ENCODE assay signal across 32 cellular contexts in the genomic region with DNA sequence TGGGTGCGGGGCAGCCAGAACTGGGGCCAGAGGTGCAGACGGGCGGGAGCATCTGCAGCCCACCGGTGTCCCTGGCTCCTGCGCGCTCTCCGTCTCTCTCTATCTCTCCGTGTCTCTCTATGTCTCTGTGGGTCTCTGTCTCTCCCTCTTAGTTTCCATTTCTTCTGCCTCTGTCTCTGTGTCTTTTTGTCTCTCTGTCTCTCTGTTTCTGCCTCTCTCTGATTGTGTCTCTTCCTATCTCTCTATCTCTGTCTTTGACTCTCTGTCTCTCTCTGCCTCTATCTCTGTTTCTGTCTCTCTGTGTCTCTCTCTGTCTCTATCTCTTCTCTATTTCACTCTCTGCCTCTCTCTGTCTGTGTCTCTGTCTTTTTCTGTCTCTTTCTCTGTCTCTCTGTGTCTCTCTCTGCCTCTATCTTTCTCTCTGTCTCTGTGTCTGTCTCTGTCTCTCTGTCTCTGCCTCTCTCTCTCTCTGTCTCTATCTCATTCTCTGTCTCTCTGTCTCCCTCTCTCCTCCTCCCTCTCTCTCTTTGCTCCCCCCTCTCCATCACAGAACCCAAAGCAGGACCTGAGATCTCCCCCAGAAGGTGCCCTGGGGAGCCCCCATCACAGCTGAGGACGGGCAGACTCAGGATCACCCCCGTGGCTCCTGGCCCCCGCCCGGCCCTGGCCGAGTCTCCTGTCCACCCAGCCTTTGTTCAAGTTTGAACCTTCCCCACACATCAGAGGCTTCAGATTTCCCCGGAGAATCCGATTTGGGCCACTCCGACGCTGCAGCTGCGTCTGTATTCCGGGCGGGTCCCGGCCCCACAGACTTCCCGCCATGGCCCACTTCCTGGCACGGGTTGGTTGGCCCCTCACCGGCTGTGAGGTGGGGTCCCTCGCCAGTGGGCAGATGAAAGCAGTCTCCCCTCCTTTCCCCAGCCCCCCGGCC. TPM values are rescaled to one million over a fixed set of nuclear protein-coding genes. Genes with fewer than 3 reads are reported as not detected.
DNase-seq lines count a peak whose midpoint lies in the region; ATAC-seq and TF ChIP-seq lines count a peak whose summit lies in the region.
"Had no signal": no experiment of that assay in that cellular context is flagged by ENCODE, and none has a peak within 500 bp of the region (broad histone marks: within the 10 kb centered on the region; RNA-seq: fewer than 3 reads in every experiment).

No MANE protein-coding gene starts in this region.

- H3K79me2 ChIP-seq in PC-3 (ENCODE audit: low read length): no peaks in the 10 kb centered on the region

- TF ChIP-seq CTCF in PC-3 (conservative IDR thresholded peaks at IDR 0.05; ENCODE audit: low read depth, low read length) (no peak), glutamatergic neuron (IDR thresholded peaks at IDR 0.05; ENCODE audit: partially characterized antibody, unreplicated experiment) (no peak)

- POLR2A ChIA-PET in PC-3 (lab: Charles Lee; ENCODE audit: unreplicated experiment): no interaction called here

- H3K9me2 ChIP-seq in PC-3 (replicated peaks; ENCODE audit: low read length): no peaks in the 10 kb centered on the region

- no peak overlapping the region for H3K4me3 Mint-ChIP-seq in activated CD8-positive, alpha-beta memory T cell treated with anti-CD3 and anti-CD28 coated beads, Interleukin-2, amount 10 ng/mL, durations not matched to agents 7 days and 5 days
- peak overlapping the region; percentile 53 for H3K4me3 Mint-ChIP-seq in glutamatergic neuron (ENCODE audit: unreplicated experiment)
- H3K4me3 Mint-ChIP-seq in activated T-helper 17 cell treated with anti-CD3 and anti-CD28 coated beads, Interleukin-2, amount 50 U/mL, for 72 hours: no peak overlapping the region
- H3K4me3 Mint-ChIP-seq: activated CD4-positive, alpha-beta T cell treated with anti-CD3 and anti-CD28 coated beads, Interleukin-2, amount 10 ng/mL, durations not matched to agents 24 days and 14 days; activated T-helper 1 cell treated with anti-CD3 and anti-CD28 coated beads, Interleukin-12 subunit alpha, Interleukin-12 subunit beta, Interleukin-2, Interleukin-4 antibody, amounts not matched to agents 30 ng/mL and 10 ng/mL and 1 ng/mL, durations not matched to agents 14 hours and 24 hours and 36 hours; IgD-negative memory B cell; nephron; stimulated activated effector memory CD8-positive, alpha-beta T cell treated with anti-CD3 and anti-CD28 coated beads, Interleukin-12 subunit alpha, Interleukin-12 subunit beta, amount 100 ng/mL, for 72 hours; WTC11 had no signal

- peaks cover 21% of the 10 kb centered on the region for H3K27me3 Mint-ChIP-seq in activated CD8-positive, alpha-beta memory T cell treated with anti-CD3 and anti-CD28 coated beads, Interleukin-2, amount 10 ng/mL, durations not matched to agents 7 days and 5 days
- peaks cover 10% of the 10 kb centered on the region for H3K27me3 Mint-ChIP-seq in glutamatergic neuron (ENCODE audit: unreplicated experiment)
- peaks cover 28% of the 10 kb centered on the region for H3K27me3 Mint-ChIP-seq in activated T-helper 17 cell treated with anti-CD3 and anti-CD28 coated beads, Interleukin-2, amount 50 U/mL, for 72 hours

- peak overlapping the region in 6 of 11 experiments; percentile 15 to 63 (median 40); a peak in 7 of 22 replicates for H3K9ac ChIP-seq in BLaER1 treated with 17β-estradiol and CSF1 and Interleukin-3, amounts not matched to agents 10 nM and 100 nM
- H3K9ac ChIP-seq in PC-3 (ENCODE audit: low read length): no peak overlapping the region

- no peaks in the 10 kb centered on the region for H3F3A ChIP-seq in PC-3 (ENCODE audit: low read length, unreplicated experiment)

- H3K27ac Mint-ChIP-seq in activated CD8-positive, alpha-beta memory T cell treated with anti-CD3 and anti-CD28 coated beads, Interleukin-2, amount 10 ng/mL, durations not matched to agents 7 days and 5 days: no peak overlapping the region
- H3K27ac Mint-ChIP-seq in glutamatergic neuron (ENCODE audit: unreplicated experiment): no peak overlapping the region
- no peak overlapping the region for H3K27ac Mint-ChIP-seq in activated T-helper 17 cell treated with anti-CD3 and anti-CD28 coated beads, Interleukin-2, amount 50 U/mL, for 72 hours
- H3K27ac Mint-ChIP-seq: activated CD4-positive, alpha-beta T cell treated with anti-CD3 and anti-CD28 coated beads, Interleukin-2, amount 10 ng/mL, durations not matched to agents 24 days and 14 days; activated naive CD4-positive, alpha-beta T cell treated with anti-CD3 and anti-CD28 coated beads, Interleukin-2, amount 50 U/mL, for 72 hours; activated T-helper 1 cell treated with anti-CD3 and anti-CD28 coated beads, Interleukin-12 subunit alpha, Interleukin-12 subunit beta, Interleukin-2, Interleukin-4 antibody, amounts not matched to agents 30 ng/mL and 10 ng/mL and 1 ng/mL, durations not matched to agents 14 hours and 24 hours and 36 hours; CD4-positive, CD25-positive, alpha-beta regulatory T cell; nephron; stimulated activated effector memory CD8-positive, alpha-beta T cell treated with anti-CD3 and anti-CD28 coated beads, Interleukin-12 subunit alpha, Interleukin-12 subunit beta, amount 100 ng/mL, for 72 hours; WTC11 had no signal

- peak; percentile 23 for ATAC-seq in activated CD8-positive, alpha-beta memory T cell treated with anti-CD3 and anti-CD28 coated beads, Interleukin-2, amount 10 ng/mL, durations not matched to agents 7 days and 5 days
- no peak for ATAC-seq in PC-3
- ATAC-seq in activated T-helper 17 cell treated with anti-CD3 and anti-CD28 coated beads, Interleukin-2, amount 50 U/mL, for 72 hours (replicated peaks): no peak
- ATAC-seq: activated naive CD4-positive, alpha-beta T cell treated with anti-CD3 and anti-CD28 coated beads, Interleukin-2, amount 50 U/mL, for 72 hours; HCT116; left cardiac atrium; mucosa of descending colon; stimulated activated effector memory CD8-positive, alpha-beta T cell treated with anti-CD3 and anti-CD28 coated beads, Interleukin-12 subunit alpha, Interleukin-12 subunit beta, amount 100 ng/mL, for 72 hours; WTC11 had no signal

- no peaks in the 10 kb centered on the region for H4K20me1 ChIP-seq in BLaER1 treated with 17β-estradiol and CSF1 and Interleukin-3, amounts not matched to agents 10 nM and 100 nM
- H4K20me1 ChIP-seq in PC-3 (ENCODE audit: low read length): no peaks in the 10 kb centered on the region

- H2AFZ ChIP-seq in PC-3 (ENCODE audit: low read length): peak overlapping the region; percentile 22; the same call in 1 of the 2 replicates

- peaks cover 21 to 33% (median 26%) of the 10 kb centered on the region in 11 experiments for H3K9me3 ChIP-seq in BLaER1 treated with 17β-estradiol and CSF1 and Interleukin-3, amounts not matched to agents 10 nM and 100 nM (replicated peaks in 1 of 11)
- no peaks in the 10 kb centered on the region for H3K9me3 ChIP-seq in PC-3 (ENCODE audit: low read length)
- H3K9me3 ChIP-seq: mucosa of descending colon, transverse colon had no signal

- intact Hi-C loops in PC-3 (cut with micrococcal nuclease): no loop called here

- peak overlapping the region in 4 of 10 experiments; percentile 9 to 36 (median 22); a peak in 3 of 20 replicates for H3K4me3 ChIP-seq in BLaER1 treated with 17β-estradiol and CSF1 and Interleukin-3, amounts not matched to agents 10 nM and 100 nM
- H3K4me3 ChIP-seq in PC-3 (ENCODE audit: low read length): no peak overlapping the region
- H3K4me3 ChIP-seq: lung, mucosa of descending colon, transverse colon had no signal

- CTCF ChIA-PET in activated CD8-positive, alpha-beta memory T cell treated with anti-CD3 and anti-CD28 coated beads, Interleukin-2, amount 10 ng/mL, durations not matched to agents 7 days and 5 days (lab: Charles Lee): interaction anchor here (0.7 kb wide), 1 partner anchor 44 kb away, joined by 3 read pairs; no protein-coding TSS in a partner anchor
- CTCF ChIA-PET in PC-3 (lab: Charles Lee): no interaction called here

- no peaks in the 10 kb centered on the region for H3K36me3 Mint-ChIP-seq in activated CD8-positive, alpha-beta memory T cell treated with anti-CD3 and anti-CD28 coated beads, Interleukin-2, amount 10 ng/mL, durations not matched to agents 7 days and 5 days
- H3K36me3 Mint-ChIP-seq in glutamatergic neuron (ENCODE audit: unreplicated experiment): peaks cover 5% of the 10 kb centered on the region
- H3K36me3 Mint-ChIP-seq in activated T-helper 17 cell treated with anti-CD3 and anti-CD28 coated beads, Interleukin-2, amount 50 U/mL, for 72 hours (ENCODE audit: low read depth): no peaks in the 10 kb centered on the region
- H3K36me3 Mint-ChIP-seq: IgD-negative memory B cell; stimulated activated effector memory CD8-positive, alpha-beta T cell treated with anti-CD3 and anti-CD28 coated beads, Interleukin-12 subunit alpha, Interleukin-12 subunit beta, amount 100 ng/mL, for 72 hours had no signal

- H3K9me3 Mint-ChIP-seq in activated CD8-positive, alpha-beta memory T cell treated with anti-CD3 and anti-CD28 coated beads, Interleukin-2, amount 10 ng/mL, durations not matched to agents 7 days and 5 days (ENCODE audit: low read depth): no peaks in the 10 kb centered on the region
- H3K9me3 Mint-ChIP-seq in glutamatergic neuron (ENCODE audit: unreplicated experiment): peaks cover 7% of the 10 kb centered on the region
- H3K9me3 Mint-ChIP-seq in activated T-helper 17 cell treated with anti-CD3 and anti-CD28 coated beads, Interleukin-2, amount 50 U/mL, for 72 hours: peaks cover 5% of the 10 kb centered on the region
- H3K9me3 Mint-ChIP-seq: stimulated activated effector memory CD8-positive, alpha-beta T cell treated with anti-CD3 and anti-CD28 coated beads, Interleukin-12 subunit alpha, Interleukin-12 subunit beta, amount 100 ng/mL, for 72 hours had no signal

- peak overlapping the region; percentile 46 to 93 (median 78) for H3K4me2 ChIP-seq in BLaER1 treated with 17β-estradiol and CSF1 and Interleukin-3, amounts not matched to agents 10 nM and 100 nM
- peak overlapping the region; percentile 19; the same call in 1 of the 2 replicates for H3K4me2 ChIP-seq in PC-3 (ENCODE audit: low read length)

- H3K27ac ChIP-seq in BLaER1 treated with 17β-estradiol and CSF1 and Interleukin-3, amounts not matched to agents 10 nM and 100 nM: peak overlapping the region in 4 of 11 experiments; percentile 26 to 55 (median 41); a peak in 5 of 22 replicates
- H3K27ac ChIP-seq in PC-3 (ENCODE audit: low read length): no peak overlapping the region
- H3K27ac ChIP-seq: epithelial cell of prostate, transverse colon had no signal

- peaks cover 15 to 39% (median 28%) of the 10 kb centered on the region in 10 experiments for H3K4me1 ChIP-seq in BLaER1 treated with 17β-estradiol and CSF1 and Interleukin-3, amounts not matched to agents 10 nM and 100 nM
- no peaks in the 10 kb centered on the region for H3K4me1 ChIP-seq in PC-3 (ENCODE audit: insufficient read depth, low read length)
- H3K4me1 ChIP-seq: transverse colon had no signal

- peaks cover 12% of the 10 kb centered on the region for H3K4me1 Mint-ChIP-seq in activated CD8-positive, alpha-beta memory T cell treated with anti-CD3 and anti-CD28 coated beads, Interleukin-2, amount 10 ng/mL, durations not matched to agents 7 days and 5 days
- peaks cover 2% of the 10 kb centered on the region for H3K4me1 Mint-ChIP-seq in glutamatergic neuron (ENCODE audit: low read depth, unreplicated experiment)
- peaks cover 12% of the 10 kb centered on the region for H3K4me1 Mint-ChIP-seq in activated T-helper 17 cell treated with anti-CD3 and anti-CD28 coated beads, Interleukin-2, amount 50 U/mL, for 72 hours
- H3K4me1 Mint-ChIP-seq: nephron, WTC11 had no signal

- no peaks in the 10 kb centered on the region for H3K36me3 ChIP-seq in BLaER1 treated with 17β-estradiol and CSF1 and Interleukin-3, amounts not matched to agents 10 nM and 100 nM
- no peaks in the 10 kb centered on the region for H3K36me3 ChIP-seq in PC-3 (ENCODE audit: low read depth, low read length)
- H3K36me3 ChIP-seq: transverse colon had no signal

- peaks cover 0 to 29% (median 0%) of the 10 kb centered on the region in 11 experiments; a peak in 8 of 22 replicates for H3K27me3 ChIP-seq in BLaER1 treated with 17β-estradiol and CSF1 and Interleukin-3, amounts not matched to agents 10 nM and 100 nM
- H3K27me3 ChIP-seq in PC-3 (ENCODE audit: low read length): peaks cover 21% of the 10 kb centered on the region

- no peak for DNase-seq in activated CD8-positive, alpha-beta memory T cell treated with anti-CD3 and anti-CD28 coated beads, Interleukin-2, amount 10 ng/mL, durations not matched to agents 7 days and 5 days
- no peak for DNase-seq in activated CD8-positive, alpha-beta memory T cell treated with anti-CD3 and anti-CD28 coated beads, Interleukin-2, amount 50 U/mL, for 48 hours
- DNase-seq in PC-3 (no peak), glutamatergic neuron (no peak), HuH-7.5 (ENCODE audit: low spot score) (no peak), NCI-H1092 treated with DMSO at 0.1 percent for 48 hours (lab: John Stamatoyannopoulos, UW) (no peak)
- DNase-seq: 8988T; activated CD4-positive, alpha-beta T cell treated with anti-CD3 and anti-CD28 coated beads, Interleukin-2, amount 10 ng/mL, durations not matched to agents 24 days and 14 days; anterior cingulate cortex; CD4-positive, CD25-positive, alpha-beta regulatory T cell; effector CD4-positive, alpha-beta T cell; hippocampal formation; left cardiac atrium; mucosa of descending colon; NCI-H1048; NCI-H1694; NCI-H748 treated with DMSO at 0.1 percent for 48 hours; transverse colon had no signal

- BruUV-seq in PC-3 (replicated peaks; lab: Mats Ljungman, UMichigan): no TSS peak

RNA-seq across cellular contexts. Expression of a gene that starts 48.6 kb away (rescaled TPM):
- total RNA-seq in activated CD8-positive, alpha-beta memory T cell treated with anti-CD3 and anti-CD28 coated beads, Interleukin-2, amount 10 ng/mL, durations not matched to agents 7 days and 5 days: 100 to 1,000 TPM; 116 to 124 TPM
- total RNA-seq in PC-3 (2014; rRNA removed) (147 and 196 TPM in 2 replicates), glutamatergic neuron (ENCODE audit: unreplicated experiment) (249 TPM)
- total RNA-seq in activated T-helper 17 cell treated with anti-CD3 and anti-CD28 coated beads, Interleukin-2, amount 50 U/mL, for 72 hours: 10 to 100 TPM; 53.6 to 87.0 TPM

RNA-seq across cellular contexts. Expression of a gene that starts 52.3 kb away (rescaled TPM):
- total RNA-seq in activated CD8-positive, alpha-beta memory T cell treated with anti-CD3 and anti-CD28 coated beads, Interleukin-2, amount 10 ng/mL, durations not matched to agents 7 days and 5 days: not detected
- 1.4 and 2.0 TPM in 2 replicates for total RNA-seq in PC-3 (2014; rRNA removed)
- 15.4 TPM for total RNA-seq in glutamatergic neuron (ENCODE audit: unreplicated experiment)
- total RNA-seq in activated T-helper 17 cell treated with anti-CD3 and anti-CD28 coated beads, Interleukin-2, amount 50 U/mL, for 72 hours: not detected
- total RNA-seq: activated CD4-positive, alpha-beta T cell treated with anti-CD3 and anti-CD28 coated beads, Interleukin-2, amount 10 ng/mL, durations not matched to agents 24 days and 14 days; activated naive CD4-positive, alpha-beta T cell treated with anti-CD3 and anti-CD28 coated beads, Interleukin-2, amount 50 U/mL, for 72 hours; activated T-helper 1 cell treated with anti-CD3 and anti-CD28 coated beads, Interleukin-12 subunit alpha, Interleukin-12 subunit beta, Interleukin-2, Interleukin-4 antibody, amounts not matched to agents 30 ng/mL and 10 ng/mL and 1 ng/mL, durations not matched to agents 14 hours and 24 hours and 36 hours; CD4-positive, CD25-positive, alpha-beta regulatory T cell; Daoy; left cardiac atrium; lung; mucosa of descending colon; osteocyte; skeletal muscle tissue; transverse colon had no signal
